Comparison of ENCODE assay signal across 1 cellular context in the genomic region with DNA sequence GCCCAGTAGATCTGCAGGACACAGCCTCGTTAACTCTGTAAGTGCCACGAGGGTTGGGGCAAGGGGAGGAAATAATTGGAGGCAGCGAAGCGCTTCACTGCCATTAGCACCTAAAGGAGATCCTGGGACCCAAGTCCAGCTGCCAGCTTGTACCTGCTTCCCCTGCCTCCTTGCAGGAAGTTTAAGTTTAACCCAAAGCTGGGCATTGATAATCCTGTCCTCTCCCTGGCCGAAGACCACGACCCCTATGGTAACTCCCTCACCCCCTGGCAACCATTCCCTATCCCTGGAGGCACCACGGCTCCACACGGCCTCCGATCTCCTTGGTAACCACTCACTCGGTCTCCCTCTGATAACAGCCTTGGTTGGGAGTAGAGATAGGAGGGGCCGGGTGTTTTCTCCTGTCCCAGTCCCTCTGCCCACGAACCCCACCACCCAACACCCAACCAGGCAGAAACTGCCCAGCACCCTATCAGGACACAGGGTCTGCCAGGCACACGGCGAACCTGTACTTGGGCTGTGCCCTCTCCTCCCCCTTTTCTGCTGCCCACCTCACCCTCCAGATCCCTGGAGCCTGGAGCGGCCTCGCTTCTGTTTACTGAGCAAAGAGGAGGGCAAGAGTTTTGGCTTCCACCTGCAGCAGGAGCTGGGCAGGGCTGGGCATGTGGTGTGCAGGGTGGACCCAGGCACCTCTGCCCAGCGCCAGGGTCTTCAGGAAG.
TF ChIP-seq lines count a peak whose summit lies in the region.

No MANE protein-coding gene starts in this region.

TF ChIP-seq in IMR-90, 13 proteins besides CTCF, POLR2A, EP300 and RAD21:
- no peak for TF ChIP-seq MXI1 (IDR thresholded peaks at IDR 0.05; ENCODE audit: borderline replicate concordance, low read depth, low read length)
- no peak for TF ChIP-seq SMC3 (IDR thresholded peaks at IDR 0.05; ENCODE audit: low read depth, low read length)
- TF ChIP-seq NFE2L2 (IDR thresholded peaks at IDR 0.05; ENCODE audit: low read depth, low read length), result no peak
- TF ChIP-seq MAZ (IDR thresholded peaks at IDR 0.05; ENCODE audit: borderline replicate concordance, low read depth, low read length), result no peak
TF ChIP-seq in IMR-90: peak in this region for 0.
